ENCODE assay signal across 1 cellular context in genomic region chr3:48688737-48689075, GRCh38.
A peak's percentile ranks its signal among the peaks of the same experiment; 100 is the strongest.
TF ChIP-seq lines count a peak whose summit lies in the region.

No MANE protein-coding gene starts in this region.

TF ChIP-seq in H1, 55 proteins besides CTCF, POLR2A, EP300 and RAD21:
- TF ChIP-seq CREB1 (IDR thresholded peaks at IDR 0.05): no peak
- TF ChIP-seq POLR2AphosphoS5 (IDR thresholded peaks at IDR 0.05; ENCODE audit: low read depth, low read length): 0 out of 2 replicates have a peak, but pooled peaks have one; percentile 4
